25 cellular contexts compared by ENCODE assay signal in the genomic region with DNA sequence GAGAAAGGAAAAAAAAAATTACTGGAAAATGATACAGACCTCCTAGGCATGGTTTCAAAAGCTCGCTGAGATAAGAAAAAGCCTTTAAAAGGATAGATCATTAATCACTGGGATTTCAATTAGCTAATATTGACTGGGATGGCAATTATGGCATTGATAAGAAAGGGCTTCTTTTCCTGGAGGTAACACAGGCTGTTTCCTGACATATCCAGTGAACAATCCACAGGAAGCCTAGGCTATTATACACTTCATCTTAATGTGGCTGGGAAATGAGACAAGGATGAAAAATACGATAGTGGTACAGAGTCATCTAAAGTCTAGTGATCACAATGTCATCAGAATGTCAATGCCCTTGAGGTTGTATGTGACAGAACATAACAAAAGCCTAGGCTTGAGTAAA.
"Had no signal": no experiment of that assay in that cellular context is flagged by ENCODE, and none has a peak within 500 bp of the region (broad histone marks: within the 10 kb centered on the region; RNA-seq: fewer than 3 reads in every experiment).

No MANE protein-coding gene starts in this region.

- H3K27me3 ChIP-seq: MG63 had no signal

- H3K4me3 ChIP-seq: MG63, SK-N-MC had no signal

- H3K36me3 ChIP-seq: MG63 had no signal

- DNase-seq: activated B cell treated with CpG ODN at 0.5 μM for 24 hours; activated CD4-positive, alpha-beta T cell treated with anti-CD3 and anti-CD28 coated beads for 1 hour; activated CD4-positive, alpha-beta T cell treated with anti-CD3 and anti-CD28 coated beads, Interleukin-2, amount 10 ng/mL, durations not matched to agents 24 days and 14 days; activated CD4-positive, alpha-beta T cell treated with anti-CD3 and anti-CD28 coated beads, Interleukin-2, amount 50 U/mL, for 48 hours; activated CD8-positive, alpha-beta memory T cell treated with anti-CD3 and anti-CD28 coated beads, Interleukin-2, amount 10 ng/mL, durations not matched to agents 7 days and 5 days; activated effector memory CD4-positive, alpha-beta T cell treated with anti-CD3 and anti-CD28 coated beads, Interleukin-2, amount 50 U/mL, for 16 hours; activated naive CD4-positive, alpha-beta T cell treated with Interleukin-2 at 50 U/mL for 16 hours; activated naive CD8-positive, alpha-beta T cell treated with anti-CD3 and anti-CD28 coated beads, Interleukin-2, amount 50 U/mL, for 24 hours; activated T-cell treated with anti-CD3 and anti-CD28 coated beads, Interleukin-2, amount 50 U/mL, for 24 hours; amniotic stem cell; cortex of kidney; MG63; MV-4-11; NCI-H1092 treated with DMSO at 0.1 percent for 48 hours; NCI-H1436 treated with DMSO at 0.1 percent for 48 hours; NCI-H2029 treated with DMSO at 0.1 percent for 48 hours; NCI-H2171 treated with DMSO at 0.1 percent for 48 hours; NCI-H226; NCI-H510A; NCI-H526 treated with DMSO at 0.1 percent for 48 hours; SIG-M5; T-helper 17 cell; T-helper 9 cell had no signal

- ATAC-seq: activated CD8-positive, alpha-beta memory T cell treated with anti-CD3 and anti-CD28 coated beads, Interleukin-2, amount 10 ng/mL, durations not matched to agents 7 days and 5 days; activated naive CD4-positive, alpha-beta T cell treated with anti-CD3 and anti-CD28 coated beads, Interleukin-2, amount 50 U/mL, for 72 hours; activated naive CD8-positive, alpha-beta T cell treated with anti-CD3 and anti-CD28 coated beads, Interleukin-2, amount 50 U/mL, for 24 hours; T-helper 17 cell had no signal

- H3K27ac ChIP-seq: SK-N-MC had no signal

- H3K9me3 ChIP-seq: MG63 had no signal
